ENCODE assay signal across 1 cellular context in genomic region chr13:78197231-78197630, GRCh38.
TF ChIP-seq lines count a peak whose summit lies in the region.

No MANE protein-coding gene starts in this region.

TF ChIP-seq in GM12878, 131 proteins besides CTCF, POLR2A, EP300 and RAD21 (continued from another document):
- TF ChIP-seq IRF5 (IDR thresholded peaks at IDR 0.05; ENCODE audit: borderline replicate concordance), result no peak
- no peak for TF ChIP-seq PRDM15 (CRISPR knock-in tag; IDR thresholded peaks at IDR 0.05)
- TF ChIP-seq MXI1 (IDR thresholded peaks at IDR 0.05; ENCODE audit: low read depth, low read length), result no peak
- TF ChIP-seq REST (IDR thresholded peaks at IDR 0.05; ENCODE audit: low read depth, low read length), result no peak
- no peak for TF ChIP-seq YY1 (IDR thresholded peaks at IDR 0.05; ENCODE audit: low read depth, low read length)
- peak; percentile 66; the same call in 1 of the 2 replicates for TF ChIP-seq NFIC (IDR thresholded peaks at IDR 0.05; ENCODE audit: low read depth, low read length)
- no peak for TF ChIP-seq RELA (IDR thresholded peaks at IDR 0.05; ENCODE audit: borderline replicate concordance, partially characterized antibody)
- no peak for TF ChIP-seq ETV6 (conservative IDR thresholded peaks at IDR 0.05 in 1 of 2, IDR thresholded peaks at IDR 0.05 in 1 of 2; ENCODE audit: borderline replicate concordance in 1 of 2, low read depth in 1 of 2)
- no peak for TF ChIP-seq E2F4 (IDR thresholded peaks at IDR 0.05; ENCODE audit: low read depth, low read length)
- 0 out of 2 replicates have a peak, but pooled peaks have one; percentile 18 for TF ChIP-seq EED (IDR thresholded peaks at IDR 0.05; ENCODE audit: low read depth)
- TF ChIP-seq ATF3 (IDR thresholded peaks at IDR 0.05; ENCODE audit: borderline replicate concordance, extremely low read depth, low read depth, low read length), result no peak
